ENCODE assay signal across 8 cellular contexts in the genomic region with DNA sequence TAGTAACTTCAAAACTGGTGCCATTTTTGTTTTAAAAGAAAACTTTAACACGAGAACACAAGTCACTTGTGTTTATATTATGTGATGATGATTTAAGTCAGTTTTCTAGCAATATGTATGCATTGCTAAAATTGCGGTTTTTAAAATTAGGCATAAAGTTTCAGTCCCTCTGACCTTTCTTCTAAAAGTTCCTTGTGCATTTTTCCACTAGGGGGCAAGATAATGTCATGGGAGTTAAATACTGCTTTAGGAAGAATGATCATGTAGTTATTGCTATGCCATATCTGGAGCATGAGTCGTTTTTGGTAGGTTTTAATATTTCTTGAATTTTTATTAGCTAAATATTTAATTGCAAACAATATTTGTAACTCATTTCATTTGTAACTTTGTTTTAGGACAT. TPM values are rescaled to one million over a fixed set of nuclear protein-coding genes. Genes with fewer than 3 reads are reported as not detected.
DNase-seq lines count a peak whose midpoint lies in the region; ATAC-seq and TF ChIP-seq lines count a peak whose summit lies in the region.

No MANE protein-coding gene starts in this region.

- intact Hi-C loops in Calu3 (cut with micrococcal nuclease; ENCODE audit: unreplicated experiment), result loop anchor here (1.0 to 10.0 kb wide), 4 partner anchors 101 to 781 kb away; no protein-coding TSS in a partner anchor
- intact Hi-C loops in upper lobe of right lung (cut with DNase I), result loop anchor here (5.0 kb wide), 1 partner anchor 416 kb away; no protein-coding TSS in a partner anchor

- H3K9me3 ChIP-seq in upper lobe of right lung, result no peaks in the 10 kb centered on the region

- H3K36me3 Mint-ChIP-seq in Calu3 (ENCODE audit: insufficient read depth, unreplicated experiment), result no peaks in the 10 kb centered on the region

- H3K27me3 ChIP-seq in upper lobe of right lung, result no peaks in the 10 kb centered on the region

- DNase-seq in Calu3 (no peak), inferior parietal cortex (ENCODE audit: extremely low spot score) (peak; percentile 60), upper lobe of right lung (no peak), islet precursor cell (no peak)

- TF ChIP-seq EP300 in Ishikawa (IDR thresholded peaks at IDR 0.05; ENCODE audit: borderline replicate concordance), result no peak

- ATAC-seq in upper lobe of right lung, result no peak
- ATAC-seq in GM21717 (IDR thresholded peaks at IDR 0.05; ENCODE audit: unreplicated experiment), result no peak
- no peak for ATAC-seq in HG03175 (IDR thresholded peaks at IDR 0.05; ENCODE audit: unreplicated experiment)

- peak; percentile 71 for TF ChIP-seq RAD21 in Ishikawa (IDR thresholded peaks at IDR 0.05; ENCODE audit: low read depth)

- H3K36me3 ChIP-seq in upper lobe of right lung, result no peaks in the 10 kb centered on the region

- H3K4me1 ChIP-seq in upper lobe of right lung, result no peaks in the 10 kb centered on the region

- no peaks in the 10 kb centered on the region for H3K27me3 Mint-ChIP-seq in Calu3 (ENCODE audit: unreplicated experiment)

- H3K27ac Mint-ChIP-seq in Calu3 (ENCODE audit: unreplicated experiment), result no peak overlapping the region

- no peak overlapping the region for H3K27ac ChIP-seq in upper lobe of right lung

- no peaks in the 10 kb centered on the region for H3K9me3 Mint-ChIP-seq in Calu3 (ENCODE audit: low read depth, unreplicated experiment)

- no peaks in the 10 kb centered on the region for H3K4me1 Mint-ChIP-seq in Calu3 (ENCODE audit: low read depth, unreplicated experiment)

- CTCF ChIA-PET in Calu3 (lab: Charles Lee), result interaction anchor here (0.5 to 0.6 kb wide), 4 partner anchors 396 to 712 kb away, joined by 3 to 4 read pairs (median 3); no protein-coding TSS in a partner anchor

- TF ChIP-seq CTCF in Calu3 (IDR thresholded peaks at IDR 0.05; ENCODE audit: unreplicated experiment), result peak; percentile 47
- TF ChIP-seq CTCF in WI38 (IDR thresholded peaks at IDR 0.05; ENCODE audit: low read depth, low read length), result peak; percentile 51; the same call in 1 of the 2 replicates
- peak; percentile 73 for TF ChIP-seq CTCF in upper lobe of right lung (IDR thresholded peaks at IDR 0.05)

- BruUV-seq in Calu3 (replicated peaks; lab: Mats Ljungman, UMichigan), result no TSS peak

- H3K4me3 Mint-ChIP-seq in Calu3 (ENCODE audit: low read depth, unreplicated experiment), result no peak overlapping the region

- H3K4me3 ChIP-seq in WI38 (ENCODE audit: low read depth, low read length), result no peak overlapping the region
- H3K4me3 ChIP-seq in upper lobe of right lung, result no peak overlapping the region

TF ChIP-seq in Ishikawa, 13 proteins besides CTCF, POLR2A, EP300 and RAD21:
- TF ChIP-seq NFIC (IDR thresholded peaks at IDR 0.05), result no peak
- TF ChIP-seq TEAD4 (IDR thresholded peaks at IDR 0.05), result no peak
- TF ChIP-seq FOXM1 (IDR thresholded peaks at IDR 0.05; ENCODE audit: borderline replicate concordance, low read depth), result no peak
- TF ChIP-seq, protein P1, sequence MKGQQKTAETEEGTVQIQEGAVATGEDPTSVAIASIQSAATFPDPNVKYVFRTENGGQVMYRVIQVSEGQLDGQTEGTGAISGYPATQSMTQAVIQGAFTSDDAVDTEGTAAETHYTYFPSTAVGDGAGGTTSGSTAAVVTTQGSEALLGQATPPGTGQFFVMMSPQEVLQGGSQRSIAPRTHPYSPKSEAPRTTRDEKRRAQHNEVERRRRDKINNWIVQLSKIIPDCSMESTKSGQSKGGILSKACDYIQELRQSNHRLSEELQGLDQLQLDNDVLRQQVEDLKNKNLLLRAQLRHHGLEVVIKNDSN (IDR thresholded peaks at IDR 0.05), result no peak
- TF ChIP-seq, protein P2, sequence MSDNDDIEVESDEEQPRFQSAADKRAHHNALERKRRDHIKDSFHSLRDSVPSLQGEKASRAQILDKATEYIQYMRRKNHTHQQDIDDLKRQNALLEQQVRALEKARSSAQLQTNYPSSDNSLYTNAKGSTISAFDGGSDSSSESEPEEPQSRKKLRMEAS (IDR thresholded peaks at IDR 0.05), result no peak
- no peak for TF ChIP-seq CREB1 (IDR thresholded peaks at IDR 0.05; ENCODE audit: low read depth)
- TF ChIP-seq CEBPB (IDR thresholded peaks at IDR 0.05), result no peak
- no peak for TF ChIP-seq ZBTB7A (IDR thresholded peaks at IDR 0.05; ENCODE audit: low read depth)
- TF ChIP-seq TAF1 (IDR thresholded peaks at IDR 0.05; ENCODE audit: low read depth), result no peak
- TF ChIP-seq EGR1 (IDR thresholded peaks at IDR 0.05), result no peak
- TF ChIP-seq YY1 (IDR thresholded peaks at IDR 0.05; ENCODE audit: low read depth), result no peak
- TF ChIP-seq, protein P3, sequence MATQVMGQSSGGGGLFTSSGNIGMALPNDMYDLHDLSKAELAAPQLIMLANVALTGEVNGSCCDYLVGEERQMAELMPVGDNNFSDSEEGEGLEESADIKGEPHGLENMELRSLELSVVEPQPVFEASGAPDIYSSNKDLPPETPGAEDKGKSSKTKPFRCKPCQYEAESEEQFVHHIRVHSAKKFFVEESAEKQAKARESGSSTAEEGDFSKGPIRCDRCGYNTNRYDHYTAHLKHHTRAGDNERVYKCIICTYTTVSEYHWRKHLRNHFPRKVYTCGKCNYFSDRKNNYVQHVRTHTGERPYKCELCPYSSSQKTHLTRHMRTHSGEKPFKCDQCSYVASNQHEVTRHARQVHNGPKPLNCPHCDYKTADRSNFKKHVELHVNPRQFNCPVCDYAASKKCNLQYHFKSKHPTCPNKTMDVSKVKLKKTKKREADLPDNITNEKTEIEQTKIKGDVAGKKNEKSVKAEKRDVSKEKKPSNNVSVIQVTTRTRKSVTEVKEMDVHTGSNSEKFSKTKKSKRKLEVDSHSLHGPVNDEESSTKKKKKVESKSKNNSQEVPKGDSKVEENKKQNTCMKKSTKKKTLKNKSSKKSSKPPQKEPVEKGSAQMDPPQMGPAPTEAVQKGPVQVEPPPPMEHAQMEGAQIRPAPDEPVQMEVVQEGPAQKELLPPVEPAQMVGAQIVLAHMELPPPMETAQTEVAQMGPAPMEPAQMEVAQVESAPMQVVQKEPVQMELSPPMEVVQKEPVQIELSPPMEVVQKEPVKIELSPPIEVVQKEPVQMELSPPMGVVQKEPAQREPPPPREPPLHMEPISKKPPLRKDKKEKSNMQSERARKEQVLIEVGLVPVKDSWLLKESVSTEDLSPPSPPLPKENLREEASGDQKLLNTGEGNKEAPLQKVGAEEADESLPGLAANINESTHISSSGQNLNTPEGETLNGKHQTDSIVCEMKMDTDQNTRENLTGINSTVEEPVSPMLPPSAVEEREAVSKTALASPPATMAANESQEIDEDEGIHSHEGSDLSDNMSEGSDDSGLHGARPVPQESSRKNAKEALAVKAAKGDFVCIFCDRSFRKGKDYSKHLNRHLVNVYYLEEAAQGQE (IDR thresholded peaks at IDR 0.05; ENCODE audit: low read depth), result no peak
- no peak for TF ChIP-seq TCF12 (IDR thresholded peaks at IDR 0.05; ENCODE audit: low read depth)

RNA-seq across cellular contexts. Expression of gene CDC7, which starts 10.7 kb away (rescaled TPM):
- total RNA-seq in Calu3 (2022), result 15.6 and 16.0 TPM in 2 replicates
- 4.3 TPM for total RNA-seq in upper lobe of right lung
